18 cellular contexts compared by ENCODE assay signal in the genomic region with DNA sequence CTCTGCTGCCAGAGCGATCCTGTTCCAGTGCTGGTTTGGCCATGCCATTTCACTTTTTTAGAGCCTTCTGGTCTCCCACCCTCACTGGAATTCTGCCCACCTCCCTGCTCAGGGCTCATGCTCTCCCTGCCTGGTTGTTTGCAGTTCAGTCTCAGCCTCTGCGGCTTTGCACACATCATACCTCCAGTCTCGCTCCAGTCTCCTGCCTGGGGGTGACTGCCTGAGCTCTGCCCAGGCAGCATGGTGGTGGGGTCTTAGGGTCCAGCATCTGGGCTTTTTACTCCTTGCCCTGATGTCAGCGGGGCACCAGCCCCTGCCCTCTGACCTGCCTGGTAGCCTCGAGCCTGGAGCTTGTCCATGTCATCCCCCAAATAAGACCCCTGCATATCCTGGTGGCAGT. TPM values are rescaled to one million over a fixed set of nuclear protein-coding genes. Genes with fewer than 3 reads are reported as not detected.
A peak's percentile ranks its signal among the peaks of the same experiment; 100 is the strongest.
DNase-seq lines count a peak whose midpoint lies in the region; ATAC-seq, FAIRE-seq and TF ChIP-seq lines count a peak whose summit lies in the region.
"Had no signal": no experiment of that assay in that cellular context is flagged by ENCODE, and none has a peak within 500 bp of the region (broad histone marks: within the 10 kb centered on the region; RNA-seq: fewer than 3 reads in every experiment).

No MANE protein-coding gene starts in this region.

- no peak for TF ChIP-seq POLR2A in GM12891 (IDR thresholded peaks at IDR 0.05; ENCODE audit: low read depth, low read length)

- H3K9me2 ChIP-seq in PC-9 (ENCODE audit: insufficient read depth) = no peaks in the 10 kb centered on the region

- H3K9me3 ChIP-seq in PC-9 (ENCODE audit: insufficient read depth, low read depth) (no peaks in the 10 kb centered on the region), MG63 (no peaks in the 10 kb centered on the region; the same call in 1 of the 2 replicates)
- H3K9me3 ChIP-seq: A549 had no signal

- no peaks in the 10 kb centered on the region for H3K9me3 Mint-ChIP-seq in dendritic cell treated with granulocyte-macrophage colony-stimulating factor and Interleukin-4, amounts not matched to agents 40 ng/mL and 50 ng/mL, for 4 days
- no peaks in the 10 kb centered on the region for H3K9me3 Mint-ChIP-seq in stimulated activated memory B cell treated with anti-CD40 and anti-IgM and Interleukin-4, amounts not matched to agents 10 μg/mL and 1 μg/mL and 100 μg/mL, for 72 hours
- H3K9me3 Mint-ChIP-seq: CD14-positive monocyte; CD8-positive, alpha-beta T cell; IgD-negative memory B cell had no signal

- H3K36me3 Mint-ChIP-seq in dendritic cell treated with granulocyte-macrophage colony-stimulating factor and Interleukin-4, amounts not matched to agents 40 ng/mL and 50 ng/mL, for 4 days (ENCODE audit: low read depth) = no peaks in the 10 kb centered on the region
- peaks cover 37% of the 10 kb centered on the region for H3K36me3 Mint-ChIP-seq in stimulated activated memory B cell treated with anti-CD40 and anti-IgM and Interleukin-4, amounts not matched to agents 10 μg/mL and 1 μg/mL and 100 μg/mL, for 72 hours
- H3K36me3 Mint-ChIP-seq: CD14-positive monocyte; CD8-positive, alpha-beta T cell had no signal

- no peaks in the 10 kb centered on the region for H4K20me1 ChIP-seq in PC-9 (ENCODE audit: insufficient read depth)

- no peak overlapping the region for H2AFZ ChIP-seq in PC-9

- H3K36me3 ChIP-seq in PC-9 (ENCODE audit: low read depth) = no peaks in the 10 kb centered on the region
- no peaks in the 10 kb centered on the region for H3K36me3 ChIP-seq in MG63

- H3K27ac ChIP-seq in PC-9 = no peak overlapping the region
- H3K27ac ChIP-seq: A549 had no signal

- H3K4me1 Mint-ChIP-seq in dendritic cell treated with granulocyte-macrophage colony-stimulating factor and Interleukin-4, amounts not matched to agents 40 ng/mL and 50 ng/mL, for 4 days (ENCODE audit: low read depth) = peaks cover 23% of the 10 kb centered on the region
- H3K4me1 Mint-ChIP-seq in stimulated activated memory B cell treated with anti-CD40 and anti-IgM and Interleukin-4, amounts not matched to agents 10 μg/mL and 1 μg/mL and 100 μg/mL, for 72 hours = peaks cover 49% of the 10 kb centered on the region

- ATAC-seq in stimulated activated memory B cell treated with anti-CD40 and anti-IgM and Interleukin-4, amounts not matched to agents 10 μg/mL and 1 μg/mL and 100 μg/mL, for 72 hours = no peak
- ATAC-seq in HG03521 (IDR thresholded peaks at IDR 0.05; ENCODE audit: unreplicated experiment) (no peak), HG03520 (IDR thresholded peaks at IDR 0.05; ENCODE audit: unreplicated experiment) (no peak)
- ATAC-seq: A549; CD8-positive, alpha-beta T cell; HCT116 had no signal

- peak overlapping the region; percentile 43 for H3K27ac Mint-ChIP-seq in dendritic cell treated with granulocyte-macrophage colony-stimulating factor and Interleukin-4, amounts not matched to agents 40 ng/mL and 50 ng/mL, for 4 days
- H3K27ac Mint-ChIP-seq in stimulated activated memory B cell treated with anti-CD40 and anti-IgM and Interleukin-4, amounts not matched to agents 10 μg/mL and 1 μg/mL and 100 μg/mL, for 72 hours = peak overlapping the region; percentile 39
- H3K27ac Mint-ChIP-seq: CD8-positive, alpha-beta T cell had no signal

- no TSS peak for BruUV-seq in PC-9 (replicated peaks; lab: Mats Ljungman, UMichigan)

- peak; percentile 9 for FAIRE-seq in GM12891 (lab: Jason Lieb, UNC)
- FAIRE-seq: A549, D721Med, G401.6 had no signal

- no peaks in the 10 kb centered on the region for H3F3A ChIP-seq in PC-9 (ENCODE audit: insufficient read depth, low read depth)

- no peak for TF ChIP-seq CTCF in PC-9 (conservative IDR thresholded peaks at IDR 0.05)

- H3K4me3 ChIP-seq in PC-9 (no peak overlapping the region), MG63 (no peak overlapping the region)
- H3K4me3 ChIP-seq: A549 had no signal

- no peaks in the 10 kb centered on the region for H3K79me2 ChIP-seq in PC-9 (ENCODE audit: low read depth)

- H3K27me3 ChIP-seq in PC-9 (ENCODE audit: insufficient read depth, low read depth) (no peaks in the 10 kb centered on the region), MG63 (peaks cover 4% of the 10 kb centered on the region; the same call in 1 of the 2 replicates)

- H3K4me3 Mint-ChIP-seq in dendritic cell treated with granulocyte-macrophage colony-stimulating factor and Interleukin-4, amounts not matched to agents 40 ng/mL and 50 ng/mL, for 4 days = no peak overlapping the region
- peak overlapping the region; percentile 16 for H3K4me3 Mint-ChIP-seq in stimulated activated memory B cell treated with anti-CD40 and anti-IgM and Interleukin-4, amounts not matched to agents 10 μg/mL and 1 μg/mL and 100 μg/mL, for 72 hours
- H3K4me3 Mint-ChIP-seq: CD8-positive, alpha-beta T cell had no signal

- DNase-seq in GM12891 (ENCODE audit: insufficient read length, low spot score) = no peak
- no peak for DNase-seq in PC-9
- DNase-seq in T-helper 2 cell = no peak
- no peak for DNase-seq in MG63
- DNase-seq: CD8-positive, alpha-beta T cell; COR-L47; DMS153; EL had no signal

- intact Hi-C loops in PC-9 (cut with micrococcal nuclease; ENCODE audit: unreplicated experiment) = loop anchor here (5.0 kb wide), 1 partner anchor 1474 kb away; no protein-coding TSS in a partner anchor
- intact Hi-C loops in dendritic cell treated with granulocyte-macrophage colony-stimulating factor and Interleukin-4, amounts not matched to agents 40 ng/mL and 50 ng/mL, for 4 days (cut with micrococcal nuclease) = loop anchor here (10.0 kb wide), 1 partner anchor 354 kb away; no protein-coding TSS in a partner anchor

- POLR2A ChIA-PET in PC-9 (lab: Charles Lee; ENCODE audit: unreplicated experiment) = no interaction called here

- peaks cover 12% of the 10 kb centered on the region for H3K4me1 ChIP-seq in PC-9 (replicated peaks; ENCODE audit: insufficient read depth)
- H3K4me1 ChIP-seq: A549 had no signal

- peak overlapping the region; percentile 30; the same call in 1 of the 2 replicates for H3K4me2 ChIP-seq in PC-9
- H3K4me2 ChIP-seq: A549 had no signal

- peaks cover 10% of the 10 kb centered on the region for H3K27me3 Mint-ChIP-seq in dendritic cell treated with granulocyte-macrophage colony-stimulating factor and Interleukin-4, amounts not matched to agents 40 ng/mL and 50 ng/mL, for 4 days
- H3K27me3 Mint-ChIP-seq in stimulated activated memory B cell treated with anti-CD40 and anti-IgM and Interleukin-4, amounts not matched to agents 10 μg/mL and 1 μg/mL and 100 μg/mL, for 72 hours = no peaks in the 10 kb centered on the region
- H3K27me3 Mint-ChIP-seq: IgD-negative memory B cell had no signal

- CTCF ChIA-PET in PC-9 (lab: Charles Lee) = no interaction called here

TF ChIP-seq in GM12891, 5 proteins besides CTCF, POLR2A, EP300 and RAD21:
- TF ChIP-seq TAF1 (IDR thresholded peaks at IDR 0.05; ENCODE audit: low read depth, low read length) (no peak), SPI1 (IDR thresholded peaks at IDR 0.05; ENCODE audit: low read depth, low read length) (no peak), PAX5 (IDR thresholded peaks at IDR 0.05; ENCODE audit: insufficient read depth, low read length, severe bottlenecking) (no peak), POU2F2 (IDR thresholded peaks at IDR 0.05; ENCODE audit: low read depth, low read length) (no peak), POLR2AphosphoS5 (IDR thresholded peaks at IDR 0.05; ENCODE audit: low read depth, low read length) (no peak)
TF ChIP-seq in GM12891: peak in this region for 0.

RNA-seq across cellular contexts. Expression of a gene that starts 30.9 kb away (rescaled TPM):
- 69.9 TPM for polyA plus RNA-seq in GM12891 (2012; ENCODE audit: low read depth, missing spikeins)
- 3.2 and 3.6 TPM in 2 replicates for total RNA-seq in PC-9 (2021)
- total RNA-seq in MG63 (2014; rRNA removed; shearing (Covaris generic); ENCODE audit: low replicate concordance) = 0.89 and 2.2 TPM in 2 replicates
